ENCODE assay signal across 15 cellular contexts in genomic region chr7:151774951-151775350, GRCh38.
DNase-seq lines count a peak whose midpoint lies in the region; ATAC-seq and TF ChIP-seq lines count a peak whose summit lies in the region.
"Had no signal": no experiment of that assay in that cellular context is flagged by ENCODE, and none has a peak within 500 bp of the region (broad histone marks: within the 10 kb centered on the region; RNA-seq: fewer than 3 reads in every experiment).

No MANE protein-coding gene starts in this region.

- H3K27me3 ChIP-seq in H7 (ENCODE audit: control insufficient read depth, insufficient read depth, low read length) = no peaks in the 10 kb centered on the region; the same call in 1 of the 2 replicates
- no peaks in the 10 kb centered on the region for H3K27me3 ChIP-seq in layer of hippocampus (ENCODE audit: control insufficient read depth, insufficient read depth, low read length)
- H3K27me3 ChIP-seq in spleen (replicated peaks in 1 of 7) = no peaks in the 10 kb centered on the region
- H3K27me3 ChIP-seq: BE2C had no signal

- 88 to 96% (median 92%) methylated on average over 8 of the region's 8 CpGs for WGBS in spleen, 5 donors

- H3K27ac ChIP-seq in layer of hippocampus (ENCODE audit: low read depth, low read length) (peak overlapping the region; percentile 3), spleen (no peak overlapping the region)
- H3K27ac ChIP-seq: HL-60 had no signal

- H3K4me1 ChIP-seq in spleen = peaks cover 0 to 5% (median under 1%) of the 10 kb centered on the region in 6 donors
- H3K4me1 ChIP-seq: BE2C, HAP-1 had no signal

- TF ChIP-seq CTCF in spleen (IDR thresholded peaks at IDR 0.05 in 8 of 11, conservative IDR thresholded peaks at IDR 0.05 in 3 of 11) = no peak

- no peak overlapping the region for H3K4me3 ChIP-seq in H7 (ENCODE audit: insufficient read depth, low read depth, low read length)
- H3K4me3 ChIP-seq in spleen = no peak overlapping the region
- H3K4me3 ChIP-seq: HAP-1 had no signal

- TF ChIP-seq POLR2A in spleen (IDR thresholded peaks at IDR 0.05) = no peak

- H3K36me3 ChIP-seq in H7 (replicated peaks; ENCODE audit: control insufficient read depth, insufficient read depth, low read length) (no peaks in the 10 kb centered on the region), spleen (peaks cover 0 to 44% (median 0%) of the 10 kb centered on the region in 6 donors)
- H3K36me3 ChIP-seq: BE2C, HAP-1 had no signal

- intact Hi-C loops in spleen (cut with DNase I; ENCODE audit: low total_unique reads) = loop anchor here (10.0 kb wide), 1 partner anchor 250 kb away; the partner anchor contains the start of gene GALNT11

- no peaks in the 10 kb centered on the region for H3K9me3 ChIP-seq in spleen
- H3K9me3 ChIP-seq: BE2C had no signal

- DNase-seq in H7 (peak; percentile 22), spleen (peak; percentile 57), inferior parietal cortex (ENCODE audit: extremely low spot score) (no peak), middle frontal gyrus (ENCODE audit: extremely low spot score, low spot score) (no peak)
- DNase-seq: ACHN; BE2C; CD4-positive, alpha-beta memory T cell; DMS153; DMS79; GF-D8 had no signal

- ATAC-seq in GM19324 (IDR thresholded peaks at IDR 0.05; ENCODE audit: low FRiP score, unreplicated experiment) (no peak), HG02571 (IDR thresholded peaks at IDR 0.05; ENCODE audit: unreplicated experiment) (no peak)

Comparison
In these comparisons a context has a peak if more than half of its experiments do, and no peak if none do; other contexts are left out.
1. DNase-seq: peak in H7 (single experiment) and spleen (single experiment); none in inferior parietal cortex (single experiment) and middle frontal gyrus (single experiment).